Comparison of ENCODE assay signal across 20 cellular contexts in genomic region chr4:155495572-155496293, GRCh38.
DNase-seq lines count a peak whose midpoint lies in the region; ATAC-seq, FAIRE-seq and TF ChIP-seq lines count a peak whose summit lies in the region.
"Had no signal": no experiment of that assay in that cellular context is flagged by ENCODE, and none has a peak within 500 bp of the region (broad histone marks: within the 10 kb centered on the region; RNA-seq: fewer than 3 reads in every experiment).

No MANE protein-coding gene starts in this region.

- H3K27ac Mint-ChIP-seq in activated naive CD8-positive, alpha-beta T cell treated with anti-CD3 and anti-CD28 coated beads for 36 hours = peak overlapping the region; percentile 43
- H3K27ac Mint-ChIP-seq in activated naive CD8-positive, alpha-beta T cell treated with anti-CD3 and anti-CD28 coated beads, Interleukin-2, amount 50 U/mL, for 24 hours = no peak overlapping the region
- H3K27ac Mint-ChIP-seq: B cell, HFFc6, IgD-negative memory B cell had no signal

- DNase-seq in activated naive CD8-positive, alpha-beta T cell treated with anti-CD3 and anti-CD28 coated beads for 36 hours = no peak
- no peak for DNase-seq in activated naive CD8-positive, alpha-beta T cell treated with anti-CD3 and anti-CD28 coated beads, Interleukin-2, amount 50 U/mL, for 24 hours
- no peak for DNase-seq in heart right ventricle
- peak; percentile 87 for DNase-seq in mesendoderm
- DNase-seq in uterus = no peak
- DNase-seq in SHP77 treated with DMSO at 0.1 percent for 48 hours (lab: John Stamatoyannopoulos, UW) = no peak
- DNase-seq in superior temporal gyrus (ENCODE audit: extremely low spot score) = no peak
- DNase-seq in small intestine = no peak
- DNase-seq: 8988T; DMS79 treated with DMSO at 0.1 percent for 48 hours; HFFc6; MM.1S; NCI-H1092 treated with DMSO at 0.1 percent for 48 hours; NCI-H2081 treated with DMSO at 0.1 percent for 48 hours; NCI-H446 treated with DMSO at 0.1 percent for 48 hours; NK-92 treated with Interleukin-12 subunit alpha and Interleukin-12 subunit beta, amount 100 ng/mL, for 24 hours; SIG-M5 had no signal

- no peak overlapping the region for H3K4me3 Mint-ChIP-seq in activated naive CD8-positive, alpha-beta T cell treated with anti-CD3 and anti-CD28 coated beads for 36 hours
- H3K4me3 Mint-ChIP-seq in activated naive CD8-positive, alpha-beta T cell treated with anti-CD3 and anti-CD28 coated beads, Interleukin-2, amount 50 U/mL, for 24 hours = no peak overlapping the region
- H3K4me3 Mint-ChIP-seq: B cell, HFFc6, IgD-negative memory B cell had no signal

- H3K27ac ChIP-seq in heart right ventricle (peak overlapping the region in 8 of 10 donors; percentile 21 to 76 (median 59)), mesendoderm (ENCODE audit: low read depth, low read length) (no peak overlapping the region), uterus (peak overlapping the region; percentile 63 to 73), small intestine (ENCODE audit: low read depth in 1 of 2, low read length in 1 of 2) (no peak overlapping the region)
- H3K27ac ChIP-seq: HL-60 had no signal

- H2BK5ac ChIP-seq in mesendoderm (ENCODE audit: low read length) = peak overlapping the region; percentile 14

- no peak overlapping the region for H3K9ac ChIP-seq in mesendoderm (ENCODE audit: low read length)

- no peaks in the 10 kb centered on the region for H3K79me1 ChIP-seq in mesendoderm (ENCODE audit: low read length)

- H3K9me3 Mint-ChIP-seq in activated naive CD8-positive, alpha-beta T cell treated with anti-CD3 and anti-CD28 coated beads for 36 hours = no peaks in the 10 kb centered on the region
- no peaks in the 10 kb centered on the region for H3K9me3 Mint-ChIP-seq in activated naive CD8-positive, alpha-beta T cell treated with anti-CD3 and anti-CD28 coated beads, Interleukin-2, amount 50 U/mL, for 24 hours

- H3K23ac ChIP-seq in mesendoderm (ENCODE audit: low read length) = no peak overlapping the region

- FAIRE-seq in small intestine (lab: Jason Lieb, UNC) = no peak

- H3K4me3 ChIP-seq in heart right ventricle (peak overlapping the region in 9 of 10 donors; percentile 21 to 52 (median 43)), mesendoderm (ENCODE audit: low read length) (no peak overlapping the region), uterus (peak overlapping the region; percentile 7 to 36), small intestine (ENCODE audit: low read depth in 1 of 2, low read length in 2 of 2) (no peak overlapping the region)

- H3K4ac ChIP-seq in mesendoderm (ENCODE audit: low read depth, low read length) = no peak overlapping the region

- H4K8ac ChIP-seq in mesendoderm (ENCODE audit: low read depth, low read length) = no peak overlapping the region

- peaks cover 10% of the 10 kb centered on the region for H3K27me3 Mint-ChIP-seq in activated naive CD8-positive, alpha-beta T cell treated with anti-CD3 and anti-CD28 coated beads for 36 hours
- peaks cover 6% of the 10 kb centered on the region for H3K27me3 Mint-ChIP-seq in activated naive CD8-positive, alpha-beta T cell treated with anti-CD3 and anti-CD28 coated beads, Interleukin-2, amount 50 U/mL, for 24 hours
- H3K27me3 Mint-ChIP-seq: B cell had no signal

- TF ChIP-seq CTCF in heart right ventricle (IDR thresholded peaks at IDR 0.05) (no peak), uterus (IDR thresholded peaks at IDR 0.05) (no peak)

- H3K9me3 ChIP-seq in heart right ventricle (no peaks in the 10 kb centered on the region), uterus (no peaks in the 10 kb centered on the region), small intestine (ENCODE audit: control insufficient read depth, low read depth) (no peaks in the 10 kb centered on the region)

- H3K4me1 Mint-ChIP-seq in activated naive CD8-positive, alpha-beta T cell treated with anti-CD3 and anti-CD28 coated beads for 36 hours = no peaks in the 10 kb centered on the region
- H3K4me1 Mint-ChIP-seq in activated naive CD8-positive, alpha-beta T cell treated with anti-CD3 and anti-CD28 coated beads, Interleukin-2, amount 50 U/mL, for 24 hours = no peaks in the 10 kb centered on the region
- H3K4me1 Mint-ChIP-seq: B cell, IgD-negative memory B cell had no signal

- WGBS in heart right ventricle, 2 donors = 57 to 63% methylated on average over 11 of the region's 11 CpGs
- WGBS in mesendoderm (ENCODE audit: extremely low coverage, insufficient coverage, low lambda C conversion rate) = no CpG with 5 or more reads among the region's 11 CpGs
- 73 to 85% (median 79%) methylated on average over 11 of the region's 11 CpGs for whole genome bisulfite sequencing in small intestine, 3 donors

- no peak overlapping the region for H3K4me2 ChIP-seq in mesendoderm (ENCODE audit: low read length)

- no peak overlapping the region for H2AK5ac ChIP-seq in mesendoderm (ENCODE audit: low read length)

- no peaks in the 10 kb centered on the region for H3K36me3 Mint-ChIP-seq in activated naive CD8-positive, alpha-beta T cell treated with anti-CD3 and anti-CD28 coated beads for 36 hours
- no peaks in the 10 kb centered on the region for H3K36me3 Mint-ChIP-seq in activated naive CD8-positive, alpha-beta T cell treated with anti-CD3 and anti-CD28 coated beads, Interleukin-2, amount 50 U/mL, for 24 hours (ENCODE audit: low read depth)
- H3K36me3 Mint-ChIP-seq: IgD-negative memory B cell had no signal

- no peak for ATAC-seq in activated naive CD8-positive, alpha-beta T cell treated with anti-CD3 and anti-CD28 coated beads, Interleukin-2, amount 50 U/mL, for 24 hours
- ATAC-seq in heart right ventricle = peak in 7 of 8 donors; percentile 58 to 90 (median 79)

- intact Hi-C loops in heart right ventricle (cut with DNase I) = no loop called here
- intact Hi-C loops in uterus (cut with DNase I; ENCODE audit: low total_unique reads) = no loop called here

- no peak overlapping the region for H2BK15ac ChIP-seq in mesendoderm (replicated peaks; ENCODE audit: low read depth)

- no peaks in the 10 kb centered on the region for H3K36me3 ChIP-seq in heart right ventricle
- H3K36me3 ChIP-seq in mesendoderm (ENCODE audit: control insufficient read depth, insufficient read depth, low read length) = no peaks in the 10 kb centered on the region
- H3K36me3 ChIP-seq in uterus = no peaks in the 10 kb centered on the region
- no peaks in the 10 kb centered on the region for H3K36me3 ChIP-seq in small intestine (ENCODE audit: control insufficient read depth in 2 of 2, insufficient read depth in 2 of 2, low read length in 2 of 2)

- H3K18ac ChIP-seq in mesendoderm (ENCODE audit: low read length) = no peak overlapping the region

- H3K4me1 ChIP-seq in heart right ventricle (peaks cover 0 to 15% (median 3%) of the 10 kb centered on the region in 9 donors), mesendoderm (ENCODE audit: control insufficient read depth, low read depth, low read length) (peaks cover 2% of the 10 kb centered on the region), uterus (no peaks in the 10 kb centered on the region), small intestine (ENCODE audit: control insufficient read depth in 2 of 2, insufficient read depth in 1 of 2, low read depth in 1 of 2, low read length in 1 of 2) (no peaks in the 10 kb centered on the region)

- H3K56ac ChIP-seq in mesendoderm (ENCODE audit: low read length) = no peak overlapping the region

- TF ChIP-seq POLR2A in uterus (IDR thresholded peaks at IDR 0.05) = no peak

- no peaks in the 10 kb centered on the region for H3K79me2 ChIP-seq in mesendoderm (ENCODE audit: control insufficient read depth, insufficient read depth, low read length)

- H4K5ac ChIP-seq in mesendoderm (ENCODE audit: low read length) = no peak overlapping the region

- no peak overlapping the region for H2BK120ac ChIP-seq in mesendoderm (ENCODE audit: low read depth, low read length)

- no peaks in the 10 kb centered on the region for H3K27me3 ChIP-seq in heart right ventricle
- H3K27me3 ChIP-seq in mesendoderm (ENCODE audit: insufficient read depth, low read length, poor library complexity) = no peaks in the 10 kb centered on the region
- no peaks in the 10 kb centered on the region for H3K27me3 ChIP-seq in uterus
- no peaks in the 10 kb centered on the region for H3K27me3 ChIP-seq in small intestine (ENCODE audit: control insufficient read depth in 2 of 2, insufficient read depth in 2 of 2, low read length in 2 of 2)

Comparison
In these comparisons a context has a peak if more than half of its experiments do, and no peak if none do; other contexts are left out.
1. H3K27ac ChIP-seq: peak in heart right ventricle (8 of 10) and uterus (2 of 2); none in mesendoderm (single experiment) and small intestine (0 of 2).
2. H3K4me3 ChIP-seq: peak in heart right ventricle (9 of 10) and uterus (2 of 2); none in mesendoderm (single experiment) and small intestine (0 of 2).